Comparison of ENCODE assay signal across 8 cellular contexts in genomic region chr18:36129300-36130038, GRCh38. TPM values are rescaled to one million over a fixed set of nuclear protein-coding genes. Genes with fewer than 3 reads are reported as not detected.
DNase-seq lines count a peak whose midpoint lies in the region; ATAC-seq and TF ChIP-seq lines count a peak whose summit lies in the region.

Gene ELP2 (plus strand): TSS chr18:36129899. CDS start chr18:36129934, 35 bp downstream.
Gene SLC39A6 (minus strand): TSS chr18:36129340. CDS start chr18:36127007, 2,333 bp downstream.

- peak within 1 kb of the TSS; percentile 91 for H3K27ac ChIP-seq in OCI-LY3 (ENCODE audit: low read length)

- peaks cover 80% of the 10 kb centered on the region for H3K79me2 ChIP-seq in OCI-LY3 (ENCODE audit: low read length)

- no peaks in the 10 kb centered on the region for H3K9me3 ChIP-seq in OCI-LY3 (ENCODE audit: insufficient read depth, low read length)

- H3K4me3 Mint-ChIP-seq in endothelial cell (ENCODE audit: unreplicated experiment) (peak within 1 kb of the TSS; percentile 97), mesothelial cell of epicardium (peak within 1 kb of the TSS; percentile 97)

- H4K20me1 ChIP-seq in OCI-LY3 (ENCODE audit: insufficient read depth, low read length) = peaks cover 27% of the 10 kb centered on the region

- ATAC-seq in GM21528 (IDR thresholded peaks at IDR 0.05; ENCODE audit: low FRiP score, unreplicated experiment) = peak; percentile 92

- H3K36me3 Mint-ChIP-seq in endothelial cell (ENCODE audit: low read depth, unreplicated experiment) (peaks cover 13% of the 10 kb centered on the region), mesothelial cell of epicardium (no peaks in the 10 kb centered on the region)

- H3K4me1 Mint-ChIP-seq in endothelial cell (ENCODE audit: unreplicated experiment) = peaks cover 24% of the 10 kb centered on the region
- peaks cover 28% of the 10 kb centered on the region for H3K4me1 Mint-ChIP-seq in mesothelial cell of epicardium

- peaks cover 22% of the 10 kb centered on the region for H3K36me3 ChIP-seq in OCI-LY3 (replicated peaks; ENCODE audit: low read depth, low read length)

- no peaks in the 10 kb centered on the region for H3K27me3 ChIP-seq in OCI-LY3 (ENCODE audit: low read depth, low read length)

- peak within 1 kb of the TSS; percentile 94 for H2AFZ ChIP-seq in OCI-LY3 (ENCODE audit: low read depth, low read length)

- H3K9ac ChIP-seq in OCI-LY3 (ENCODE audit: low read length) = peak within 1 kb of the TSS; percentile 98

- peak within 1 kb of the TSS; percentile 90 for H3K4me2 ChIP-seq in OCI-LY3 (ENCODE audit: low read length)

- H3K9me3 Mint-ChIP-seq in endothelial cell (ENCODE audit: unreplicated experiment) (no peaks in the 10 kb centered on the region), mesothelial cell of epicardium (no peaks in the 10 kb centered on the region)

- H3K27me3 Mint-ChIP-seq in endothelial cell (ENCODE audit: unreplicated experiment) = peaks cover 7% of the 10 kb centered on the region
- no peaks in the 10 kb centered on the region for H3K27me3 Mint-ChIP-seq in mesothelial cell of epicardium (ENCODE audit: low read depth)

- H3K4me1 ChIP-seq in OCI-LY3 (ENCODE audit: low read length) = peaks cover 20% of the 10 kb centered on the region

- DNase-seq in DMS 273 treated with DMSO at 0.1 percent for 48 hours (lab: John Stamatoyannopoulos, UW) = peak; percentile 90
- DNase-seq in HuH-7.5 (ENCODE audit: low spot score) = peak; percentile 82
- peak; percentile 98 for DNase-seq in activated CD8-positive, alpha-beta memory T cell treated with anti-CD3 and anti-CD28 coated beads, Interleukin-2, amount 50 U/mL, for 48 hours
- DNase-seq in endothelial cell (ENCODE audit: low spot score) = peak; percentile 97
- DNase-seq in mesothelial cell of epicardium (ENCODE audit: low spot score in 2 of 2, unreplicated experiment in 2 of 2) = peak; percentile 92 to 98
- DNase-seq in stimulated activated CD8-positive, alpha-beta memory T cell treated with anti-CD3 and anti-CD28 coated beads, Interleukin-15, amount 100 ng/mL, for 4 hours (ENCODE audit: low read depth in 2 of 2) = peak; percentile 87 to 88

- peak within 1 kb of the TSS; percentile 85 for H3K27ac Mint-ChIP-seq in endothelial cell (ENCODE audit: unreplicated experiment)
- H3K27ac Mint-ChIP-seq in mesothelial cell of epicardium = peak within 1 kb of the TSS; percentile 97

- no peak for TF ChIP-seq CTCF in OCI-LY3 (IDR thresholded peaks at IDR 0.05; ENCODE audit: low read depth, low read length)
- TF ChIP-seq CTCF in endothelial cell (IDR thresholded peaks at IDR 0.05; ENCODE audit: unreplicated experiment) = no peak
- no peak for TF ChIP-seq CTCF in mesothelial cell of epicardium (IDR thresholded peaks at IDR 0.05; ENCODE audit: unreplicated experiment)

- peak within 1 kb of the TSS; percentile 94 for H3K4me3 ChIP-seq in OCI-LY3 (ENCODE audit: low read length)

RNA-seq across cellular contexts. Expression of gene ELP2, which starts in this region (rescaled TPM):
- total RNA-seq in endothelial cell (ENCODE audit: unreplicated experiment) (90.5 TPM), mesothelial cell of epicardium (131 to 144 TPM (median 143 TPM) in 3 replicates)

RNA-seq across cellular contexts. Expression of gene SLC39A6, which starts in this region (rescaled TPM):
- total RNA-seq in endothelial cell (ENCODE audit: unreplicated experiment) = 28.2 TPM
- 42.0 to 43.1 TPM (median 42.7 TPM) in 3 replicates for total RNA-seq in mesothelial cell of epicardium

Comparison
In these comparisons a context has a peak if more than half of its experiments do, and no peak if none do; other contexts are left out.
1. Peak in every context shown above with its lines: DNase-seq, ATAC-seq, H3K4me3 ChIP-seq and H3K27ac ChIP-seq.